Comparison of ENCODE assay signal across 19 cellular contexts in the genomic region with DNA sequence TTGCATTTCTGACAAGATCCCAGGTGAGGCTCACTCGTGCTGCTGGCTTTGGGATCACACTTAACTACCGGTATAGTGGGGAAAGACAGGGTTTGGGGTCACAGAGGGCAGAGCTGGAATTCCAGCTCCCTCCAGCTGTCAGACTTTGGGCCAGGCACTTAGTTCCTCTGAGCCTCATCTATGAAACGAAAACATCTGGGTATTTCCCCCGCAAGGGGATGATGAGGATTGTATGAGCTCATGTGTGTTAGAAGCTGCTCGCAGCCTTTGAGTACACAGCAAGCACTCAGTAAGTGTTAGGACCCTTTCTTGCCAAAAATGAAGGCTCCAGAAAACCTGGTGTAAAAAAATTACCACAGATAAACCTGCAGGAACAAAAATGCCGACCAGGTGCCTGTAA.
"Had no signal": no experiment of that assay in that cellular context is flagged by ENCODE, and none has a peak within 500 bp of the region (broad histone marks: within the 10 kb centered on the region; RNA-seq: fewer than 3 reads in every experiment).

No MANE protein-coding gene starts in this region.

- H3K27ac ChIP-seq: cardiac muscle cell, esophagus muscularis mucosa, gastroesophageal sphincter, lower lobe of right lung, prostate gland, thoracic aorta, upper lobe of right lung had no signal

- H3K4me1 ChIP-seq: gastroesophageal sphincter, lower lobe of right lung, prostate gland, upper lobe of right lung had no signal

- ATAC-seq: activated naive CD8-positive, alpha-beta T cell treated with anti-CD3 and anti-CD28 coated beads, Interleukin-2, amount 50 U/mL, for 24 hours; gastroesophageal sphincter; left colon; lower lobe of right lung; naive thymus-derived CD4-positive, alpha-beta T cell; upper lobe of right lung had no signal

- H3K27ac Mint-ChIP-seq: activated B cell treated with CpG ODN at 0.5 μM for 24 hours; activated CD4-positive, alpha-beta memory T cell treated with anti-CD3 and anti-CD28 coated beads for 36 hours; activated naive CD8-positive, alpha-beta T cell treated with anti-CD3 and anti-CD28 coated beads, Interleukin-2, amount 50 U/mL, for 24 hours; T-helper 1 cell treated with Interleukin-12 subunit alpha and Interleukin-12 subunit beta and Interleukin-4 antibody, amounts not matched to agents 30 μg/mL and 1 μg/mL, for 36 hours had no signal

- H3K4me3 Mint-ChIP-seq: activated B cell treated with CpG ODN at 0.5 μM for 24 hours; activated CD4-positive, alpha-beta memory T cell treated with anti-CD3 and anti-CD28 coated beads for 36 hours; activated naive CD8-positive, alpha-beta T cell treated with anti-CD3 and anti-CD28 coated beads, Interleukin-2, amount 50 U/mL, for 24 hours; naive thymus-derived CD4-positive, alpha-beta T cell; T-helper 1 cell treated with Interleukin-12 subunit alpha and Interleukin-12 subunit beta and Interleukin-4 antibody, amounts not matched to agents 30 μg/mL and 1 μg/mL, for 36 hours had no signal

- H3K27me3 ChIP-seq: cardiac muscle cell, esophagus muscularis mucosa, gastroesophageal sphincter, upper lobe of right lung had no signal

- H3K4me3 ChIP-seq: cardiac muscle cell, esophagus muscularis mucosa, gastroesophageal sphincter, lower lobe of right lung, prostate gland, thoracic aorta, upper lobe of right lung had no signal

- H3K9me3 Mint-ChIP-seq: activated B cell treated with CpG ODN at 0.5 μM for 24 hours; activated CD4-positive, alpha-beta memory T cell treated with anti-CD3 and anti-CD28 coated beads for 36 hours; activated naive CD8-positive, alpha-beta T cell treated with anti-CD3 and anti-CD28 coated beads, Interleukin-2, amount 50 U/mL, for 24 hours; naive thymus-derived CD4-positive, alpha-beta T cell; T-helper 1 cell treated with Interleukin-12 subunit alpha and Interleukin-12 subunit beta and Interleukin-4 antibody, amounts not matched to agents 30 μg/mL and 1 μg/mL, for 36 hours had no signal

- H3K27me3 Mint-ChIP-seq: activated B cell treated with CpG ODN at 0.5 μM for 24 hours; activated CD4-positive, alpha-beta memory T cell treated with anti-CD3 and anti-CD28 coated beads for 36 hours; activated naive CD8-positive, alpha-beta T cell treated with anti-CD3 and anti-CD28 coated beads, Interleukin-2, amount 50 U/mL, for 24 hours; naive thymus-derived CD4-positive, alpha-beta T cell had no signal

- H3K4me1 Mint-ChIP-seq: activated B cell treated with CpG ODN at 0.5 μM for 24 hours had no signal

- FAIRE-seq: islet of Langerhans had no signal

- H3K9me3 ChIP-seq: esophagus muscularis mucosa, gastroesophageal sphincter, lower lobe of right lung, prostate gland, thoracic aorta, upper lobe of right lung had no signal

- DNase-seq: activated B cell treated with CpG ODN at 0.5 μM for 24 hours; activated naive CD4-positive, alpha-beta T cell; activated naive CD8-positive, alpha-beta T cell treated with anti-CD3 and anti-CD28 coated beads, Interleukin-2, amount 50 U/mL, for 24 hours; head of caudate nucleus; left colon; lower lobe of right lung; naive thymus-derived CD4-positive, alpha-beta T cell; SHP77; stimulated activated CD4-positive, alpha-beta T cell treated with anti-CD3 and anti-CD28 coated beads, Interleukin-12 subunit alpha, Interleukin-12 subunit beta, amount 100 ng/mL, for 4 hours; T1000; upper lobe of right lung had no signal
